In the genomic region with DNA sequence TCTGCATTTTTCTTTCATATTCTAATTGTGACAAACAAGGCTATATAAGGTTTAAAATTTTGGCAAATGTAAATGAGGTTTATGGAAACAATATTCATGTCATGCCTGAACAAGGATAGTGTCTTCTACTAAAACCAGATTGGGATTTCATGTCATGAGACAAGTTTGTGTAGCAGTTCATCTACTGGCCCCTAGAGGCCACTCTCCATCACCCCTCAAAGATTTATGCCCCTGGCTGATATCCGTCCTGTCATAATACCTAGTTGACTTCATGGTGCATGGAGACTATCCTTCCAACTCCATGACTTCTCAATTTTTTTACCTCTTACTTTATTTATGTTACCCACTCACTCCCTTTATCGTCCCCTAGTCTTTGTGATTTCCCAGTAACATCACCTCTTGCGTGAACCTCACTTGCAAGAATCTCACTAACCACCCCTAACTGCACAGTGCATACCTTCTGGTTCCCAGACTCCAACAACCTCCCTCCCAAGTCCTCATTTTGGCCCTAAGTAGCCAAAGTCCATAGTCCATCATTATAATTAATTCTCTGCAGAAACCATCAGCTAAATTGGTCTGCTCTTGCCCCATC, we compare ENCODE assay signal across 1 cellular context.
TF ChIP-seq lines count a peak whose summit lies in the region.

No MANE protein-coding gene starts in this region.

TF ChIP-seq in WTC11, 78 proteins besides CTCF, POLR2A, EP300 and RAD21 (continued from another document):
- TF ChIP-seq, protein P1, sequence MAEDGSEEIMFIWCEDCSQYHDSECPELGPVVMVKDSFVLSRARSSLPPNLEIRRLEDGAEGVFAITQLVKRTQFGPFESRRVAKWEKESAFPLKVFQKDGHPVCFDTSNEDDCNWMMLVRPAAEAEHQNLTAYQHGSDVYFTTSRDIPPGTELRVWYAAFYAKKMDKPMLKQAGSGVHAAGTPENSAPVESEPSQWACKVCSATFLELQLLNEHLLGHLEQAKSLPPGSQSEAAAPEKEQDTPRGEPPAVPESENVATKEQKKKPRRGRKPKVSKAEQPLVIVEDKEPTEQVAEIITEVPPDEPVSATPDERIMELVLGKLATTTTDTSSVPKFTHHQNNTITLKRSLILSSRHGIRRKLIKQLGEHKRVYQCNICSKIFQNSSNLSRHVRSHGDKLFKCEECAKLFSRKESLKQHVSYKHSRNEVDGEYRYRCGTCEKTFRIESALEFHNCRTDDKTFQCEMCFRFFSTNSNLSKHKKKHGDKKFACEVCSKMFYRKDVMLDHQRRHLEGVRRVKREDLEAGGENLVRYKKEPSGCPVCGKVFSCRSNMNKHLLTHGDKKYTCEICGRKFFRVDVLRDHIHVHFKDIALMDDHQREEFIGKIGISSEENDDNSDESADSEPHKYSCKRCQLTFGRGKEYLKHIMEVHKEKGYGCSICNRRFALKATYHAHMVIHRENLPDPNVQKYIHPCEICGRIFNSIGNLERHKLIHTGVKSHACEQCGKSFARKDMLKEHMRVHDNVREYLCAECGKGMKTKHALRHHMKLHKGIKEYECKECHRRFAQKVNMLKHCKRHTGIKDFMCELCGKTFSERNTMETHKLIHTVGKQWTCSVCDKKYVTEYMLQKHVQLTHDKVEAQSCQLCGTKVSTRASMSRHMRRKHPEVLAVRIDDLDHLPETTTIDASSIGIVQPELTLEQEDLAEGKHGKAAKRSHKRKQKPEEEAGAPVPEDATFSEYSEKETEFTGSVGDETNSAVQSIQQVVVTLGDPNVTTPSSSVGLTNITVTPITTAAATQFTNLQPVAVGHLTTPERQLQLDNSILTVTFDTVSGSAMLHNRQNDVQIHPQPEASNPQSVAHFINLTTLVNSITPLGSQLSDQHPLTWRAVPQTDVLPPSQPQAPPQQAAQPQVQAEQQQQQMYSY (CRISPR knock-in tag; IDR thresholded peaks at IDR 0.05) = no peak
- TF ChIP-seq FOXJ3 (CRISPR knock-in tag; IDR thresholded peaks at IDR 0.05; ENCODE audit: borderline replicate concordance) = no peak
- no peak for TF ChIP-seq ZBTB21 (CRISPR knock-in tag; IDR thresholded peaks at IDR 0.05; ENCODE audit: borderline replicate concordance)
- no peak for TF ChIP-seq CREB1 (CRISPR knock-in tag; IDR thresholded peaks at IDR 0.05)
- TF ChIP-seq GTF2I (CRISPR knock-in tag; conservative IDR thresholded peaks at IDR 0.05) = no peak
- TF ChIP-seq, protein P2, sequence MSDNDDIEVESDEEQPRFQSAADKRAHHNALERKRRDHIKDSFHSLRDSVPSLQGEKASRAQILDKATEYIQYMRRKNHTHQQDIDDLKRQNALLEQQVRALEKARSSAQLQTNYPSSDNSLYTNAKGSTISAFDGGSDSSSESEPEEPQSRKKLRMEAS (CRISPR knock-in tag; IDR thresholded peaks at IDR 0.05) = no peak
